Comparison of ENCODE assay signal across 19 cellular contexts in genomic region chr6:12196326-12196936, GRCh38.
DNase-seq lines count a peak whose midpoint lies in the region; TF ChIP-seq lines count a peak whose summit lies in the region.
"Had no signal": no experiment of that assay in that cellular context is flagged by ENCODE, and none has a peak within 500 bp of the region (broad histone marks: within the 10 kb centered on the region; RNA-seq: fewer than 3 reads in every experiment).

No MANE protein-coding gene starts in this region.

- no peaks in the 10 kb centered on the region for H3K36me3 ChIP-seq in mammary epithelial cell (ENCODE audit: insufficient read depth, low read length)
- H3K36me3 ChIP-seq: BE2C, HAP-1, right atrium auricular region, upper lobe of right lung had no signal

- H2AFZ ChIP-seq in mammary epithelial cell (ENCODE audit: low read depth, low read length): no peak overlapping the region

- in situ Hi-C loops in Caki2 (cut with HindIII; ENCODE audit: low pct_unique_long_range_greater_than_20kb, low sequenced_read_pairs): no loop called here
- in situ Hi-C loops in mammary epithelial cell (cut with MboI; ENCODE audit: low sequenced_read_pairs in 2 of 2): no loop called here

- H3K9me3 Mint-ChIP-seq in progenitor cell of endocrine pancreas (ENCODE audit: low read depth): no peaks in the 10 kb centered on the region
- H3K9me3 Mint-ChIP-seq: activated naive CD4-positive, alpha-beta T cell treated with anti-CD3 and anti-CD28 coated beads, Interleukin-2, amount 50 U/mL, for 72 hours; stimulated activated memory B cell treated with anti-CD40 and anti-IgM and Interleukin-4, amounts not matched to agents 10 μg/mL and 1 μg/mL and 100 μg/mL, for 72 hours had no signal

- WGBS in mammary epithelial cell (ENCODE audit: low coverage, missing lambda C conversion rate): 74% methylated on average over 6 of the region's 6 CpGs

- no peak overlapping the region for H3K9ac ChIP-seq in mammary epithelial cell (ENCODE audit: insufficient read depth, low read length)

- no peak overlapping the region for H3K27ac Mint-ChIP-seq in progenitor cell of endocrine pancreas
- H3K27ac Mint-ChIP-seq: activated naive CD4-positive, alpha-beta T cell treated with anti-CD3 and anti-CD28 coated beads, Interleukin-2, amount 50 U/mL, for 72 hours; naive B cell; stimulated activated memory B cell treated with anti-CD40 and anti-IgM and Interleukin-4, amounts not matched to agents 10 μg/mL and 1 μg/mL and 100 μg/mL, for 72 hours had no signal

- no peaks in the 10 kb centered on the region for H3K27me3 Mint-ChIP-seq in progenitor cell of endocrine pancreas
- H3K27me3 Mint-ChIP-seq: naive B cell; stimulated activated memory B cell treated with anti-CD40 and anti-IgM and Interleukin-4, amounts not matched to agents 10 μg/mL and 1 μg/mL and 100 μg/mL, for 72 hours had no signal

- intact Hi-C loops in mammary epithelial cell (cut with micrococcal nuclease): no loop called here

- H3K36me3 Mint-ChIP-seq in progenitor cell of endocrine pancreas (ENCODE audit: insufficient read depth): no peaks in the 10 kb centered on the region
- H3K36me3 Mint-ChIP-seq: activated naive CD4-positive, alpha-beta T cell treated with anti-CD3 and anti-CD28 coated beads, Interleukin-2, amount 50 U/mL, for 72 hours; naive B cell; stimulated activated memory B cell treated with anti-CD40 and anti-IgM and Interleukin-4, amounts not matched to agents 10 μg/mL and 1 μg/mL and 100 μg/mL, for 72 hours had no signal

- no peaks in the 10 kb centered on the region for H3K27me3 ChIP-seq in mammary epithelial cell (ENCODE audit: insufficient read depth, low read length)
- H3K27me3 ChIP-seq: BE2C, right atrium auricular region, upper lobe of right lung had no signal

- H3K4me3 Mint-ChIP-seq in progenitor cell of endocrine pancreas (ENCODE audit: low read depth): no peak overlapping the region
- H3K4me3 Mint-ChIP-seq: naive B cell; stimulated activated memory B cell treated with anti-CD40 and anti-IgM and Interleukin-4, amounts not matched to agents 10 μg/mL and 1 μg/mL and 100 μg/mL, for 72 hours had no signal

- no peaks in the 10 kb centered on the region for H3K4me1 Mint-ChIP-seq in progenitor cell of endocrine pancreas (ENCODE audit: low read depth)
- H3K4me1 Mint-ChIP-seq: naive B cell; stimulated activated memory B cell treated with anti-CD40 and anti-IgM and Interleukin-4, amounts not matched to agents 10 μg/mL and 1 μg/mL and 100 μg/mL, for 72 hours had no signal

- CTCF ChIA-PET in mammary epithelial cell (lab: Charles Lee; ENCODE audit: low non-redundant PET): no interaction called here

- no peaks in the 10 kb centered on the region for H3K9me3 ChIP-seq in mammary epithelial cell (replicated peaks; ENCODE audit: insufficient read depth, low read length)
- H3K9me3 ChIP-seq: BE2C, HAP-1, right atrium auricular region, upper lobe of right lung had no signal

- H3K4me1 ChIP-seq in mammary epithelial cell (ENCODE audit: insufficient read depth, low read length): peaks cover 3% of the 10 kb centered on the region
- H3K4me1 ChIP-seq: BE2C, HAP-1, right atrium auricular region, upper lobe of right lung had no signal

- H3K27ac ChIP-seq in mammary epithelial cell (ENCODE audit: insufficient read depth, low read depth, low read length): no peak overlapping the region
- H3K27ac ChIP-seq: right atrium auricular region, upper lobe of right lung had no signal

- TF ChIP-seq CTCF in mammary epithelial cell (conservative IDR thresholded peaks at IDR 0.05 in 1 of 2, IDR thresholded peaks at IDR 0.05 in 1 of 2; ENCODE audit: extremely low read depth in 1 of 2, insufficient read depth in 1 of 2, low read depth in 1 of 2, low read length in 2 of 2) (no peak), progenitor cell of endocrine pancreas (IDR thresholded peaks at IDR 0.05; ENCODE audit: unreplicated experiment) (no peak)

- no peak overlapping the region for H3K4me3 ChIP-seq in mammary epithelial cell (replicated peaks in 1 of 3; ENCODE audit: insufficient read depth in 1 of 3, low read depth in 2 of 3, low read length in 3 of 3)
- H3K4me3 ChIP-seq: HAP-1, right atrium auricular region, upper lobe of right lung had no signal

- BruUV-seq in mammary epithelial cell (replicated peaks; lab: Mats Ljungman, UMichigan): no TSS peak

- H3K79me2 ChIP-seq in mammary epithelial cell (ENCODE audit: insufficient read depth, low read length): no peaks in the 10 kb centered on the region

- no peaks in the 10 kb centered on the region for H4K20me1 ChIP-seq in mammary epithelial cell (ENCODE audit: insufficient read depth, low read length)

- dilution Hi-C loops in mammary epithelial cell (cut with HindIII; ENCODE audit: low sequenced_read_pairs): no loop called here

- peak; percentile 40 for DNase-seq in Caki2 (ENCODE audit: low read depth)
- DNase-seq in M059J (ENCODE audit: low read depth): peak; percentile 91
- DNase-seq in mammary epithelial cell: peak; percentile 11
- peak; percentile 84 for DNase-seq in kidney tubule cell (ENCODE audit: low spot score)
- DNase-seq in activated CD4-positive, alpha-beta T cell treated with anti-CD3 and anti-CD28 coated beads for 1 hour: no peak
- DNase-seq in progenitor cell of endocrine pancreas (ENCODE audit: low spot score, unreplicated experiment): no peak
- no peak for DNase-seq in C1 segment of cervical spinal cord (lab: John Stamatoyannopoulos, UW)
- DNase-seq in T1000 (lab: John Stamatoyannopoulos, UW): no peak
- DNase-seq: activated T-cell treated with anti-CD3 and anti-CD28 coated beads for 4 hours; BE2C; cortex of kidney; MM.1S; naive B cell; stimulated activated CD4-positive, alpha-beta T cell treated with anti-CD3 and anti-CD28 coated beads, Interleukin-4, amount 100 ng/mL, for 4 hours; upper lobe of right lung had no signal

- no peak overlapping the region for H3K4me2 ChIP-seq in mammary epithelial cell (ENCODE audit: insufficient read depth, low read depth, low read length)

Comparison
In these comparisons a context has a peak if more than half of its experiments do, and no peak if none do; other contexts are left out.
1. DNase-seq: peak in Caki2 (single experiment), M059J (single experiment), mammary epithelial cell (single experiment) and kidney tubule cell (single experiment); none in activated CD4-positive, alpha-beta T cell treated with anti-CD3 and anti-CD28 coated beads for 1 hour (single experiment), progenitor cell of endocrine pancreas (single experiment), C1 segment of cervical spinal cord (0 of 14) and T1000 (single experiment).